Comparison of ENCODE assay signal across 1 cellular context in genomic region chr10:104254493-104255243, GRCh38.
TF ChIP-seq lines count a peak whose summit lies in the region.

Gene GSTO1 (plus strand): TSS chr10:104254892. CDS start chr10:104254929, 37 bp downstream.

TF ChIP-seq in HepG2, 621 proteins besides CTCF, POLR2A, EP300 and RAD21 (continued from another document and continues in another):
- TF ChIP-seq MYPOP (CRISPR knock-in tag; IDR thresholded peaks at IDR 0.05) (no peak; the same call in 1 of the 2 replicates), ZBTB40 (IDR thresholded peaks at IDR 0.05) (no peak), ZBTB40 (CRISPR knock-in tag; IDR thresholded peaks at IDR 0.05) (peak; percentile 44; the same call in 1 of the 2 replicates), NBN (conservative IDR thresholded peaks at IDR 0.05) (no peak), NCOA2 (CRISPR knock-in tag; IDR thresholded peaks at IDR 0.05) (0 out of 2 replicates have a peak, but pooled peaks have one; percentile 12), NFE2L2 (IDR thresholded peaks at IDR 0.05; ENCODE audit: low read length) (peak; percentile 74; the same call in 1 of the 2 replicates), AHR (CRISPR knock-in tag; IDR thresholded peaks at IDR 0.05) (no peak; the same call in 1 of the 2 replicates), ATAD3A (CRISPR knock-in tag; IDR thresholded peaks at IDR 0.05) (no peak), HIVEP1 (CRISPR knock-in tag; IDR thresholded peaks at IDR 0.05) (no peak), NFIB (CRISPR knock-in tag; IDR thresholded peaks at IDR 0.05; ENCODE audit: borderline replicate concordance) (no peak), NFIC (IDR thresholded peaks at IDR 0.05; ENCODE audit: low read length) (no peak), KLF15 (CRISPR knock-in tag; IDR thresholded peaks at IDR 0.05; ENCODE audit: borderline replicate concordance) (no peak), TIGD3 (CRISPR knock-in tag; IDR thresholded peaks at IDR 0.05; ENCODE audit: borderline replicate concordance) (no peak), ZFP41 (CRISPR knock-in tag; IDR thresholded peaks at IDR 0.05; ENCODE audit: borderline replicate concordance) (no peak), TEAD2 (CRISPR knock-in tag; IDR thresholded peaks at IDR 0.05) (no peak), ETV6 (CRISPR knock-in tag; conservative IDR thresholded peaks at IDR 0.05) (0 out of 2 replicates have a peak, but pooled peaks have one; percentile 56), ZSCAN30 (CRISPR knock-in tag; IDR thresholded peaks at IDR 0.05) (no peak), HINFP (CRISPR knock-in tag; IDR thresholded peaks at IDR 0.05; ENCODE audit: low read depth) (peak; percentile 25; the same call in 1 of the 2 replicates), XBP1 (CRISPR knock-in tag; IDR thresholded peaks at IDR 0.05) (no peak), EHMT2 (IDR thresholded peaks at IDR 0.05; ENCODE audit: borderline replicate concordance, low read depth, low read length) (no peak)
- TF ChIP-seq, protein P1, sequence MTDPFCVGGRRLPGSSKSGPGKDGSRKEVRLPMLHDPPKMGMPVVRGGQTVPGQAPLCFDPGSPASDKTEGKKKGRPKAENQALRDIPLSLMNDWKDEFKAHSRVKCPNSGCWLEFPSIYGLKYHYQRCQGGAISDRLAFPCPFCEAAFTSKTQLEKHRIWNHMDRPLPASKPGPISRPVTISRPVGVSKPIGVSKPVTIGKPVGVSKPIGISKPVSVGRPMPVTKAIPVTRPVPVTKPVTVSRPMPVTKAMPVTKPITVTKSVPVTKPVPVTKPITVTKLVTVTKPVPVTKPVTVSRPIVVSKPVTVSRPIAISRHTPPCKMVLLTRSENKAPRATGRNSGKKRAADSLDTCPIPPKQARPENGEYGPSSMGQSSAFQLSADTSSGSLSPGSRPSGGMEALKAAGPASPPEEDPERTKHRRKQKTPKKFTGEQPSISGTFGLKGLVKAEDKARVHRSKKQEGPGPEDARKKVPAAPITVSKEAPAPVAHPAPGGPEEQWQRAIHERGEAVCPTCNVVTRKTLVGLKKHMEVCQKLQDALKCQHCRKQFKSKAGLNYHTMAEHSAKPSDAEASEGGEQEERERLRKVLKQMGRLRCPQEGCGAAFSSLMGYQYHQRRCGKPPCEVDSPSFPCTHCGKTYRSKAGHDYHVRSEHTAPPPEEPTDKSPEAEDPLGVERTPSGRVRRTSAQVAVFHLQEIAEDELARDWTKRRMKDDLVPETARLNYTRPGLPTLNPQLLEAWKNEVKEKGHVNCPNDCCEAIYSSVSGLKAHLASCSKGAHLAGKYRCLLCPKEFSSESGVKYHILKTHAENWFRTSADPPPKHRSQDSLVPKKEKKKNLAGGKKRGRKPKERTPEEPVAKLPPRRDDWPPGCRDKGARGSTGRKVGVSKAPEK (CRISPR knock-in tag; IDR thresholded peaks at IDR 0.05; ENCODE audit: borderline replicate concordance) = peak; percentile 67; the same call in 1 of the 2 replicates
- TF ChIP-seq, protein P2, sequence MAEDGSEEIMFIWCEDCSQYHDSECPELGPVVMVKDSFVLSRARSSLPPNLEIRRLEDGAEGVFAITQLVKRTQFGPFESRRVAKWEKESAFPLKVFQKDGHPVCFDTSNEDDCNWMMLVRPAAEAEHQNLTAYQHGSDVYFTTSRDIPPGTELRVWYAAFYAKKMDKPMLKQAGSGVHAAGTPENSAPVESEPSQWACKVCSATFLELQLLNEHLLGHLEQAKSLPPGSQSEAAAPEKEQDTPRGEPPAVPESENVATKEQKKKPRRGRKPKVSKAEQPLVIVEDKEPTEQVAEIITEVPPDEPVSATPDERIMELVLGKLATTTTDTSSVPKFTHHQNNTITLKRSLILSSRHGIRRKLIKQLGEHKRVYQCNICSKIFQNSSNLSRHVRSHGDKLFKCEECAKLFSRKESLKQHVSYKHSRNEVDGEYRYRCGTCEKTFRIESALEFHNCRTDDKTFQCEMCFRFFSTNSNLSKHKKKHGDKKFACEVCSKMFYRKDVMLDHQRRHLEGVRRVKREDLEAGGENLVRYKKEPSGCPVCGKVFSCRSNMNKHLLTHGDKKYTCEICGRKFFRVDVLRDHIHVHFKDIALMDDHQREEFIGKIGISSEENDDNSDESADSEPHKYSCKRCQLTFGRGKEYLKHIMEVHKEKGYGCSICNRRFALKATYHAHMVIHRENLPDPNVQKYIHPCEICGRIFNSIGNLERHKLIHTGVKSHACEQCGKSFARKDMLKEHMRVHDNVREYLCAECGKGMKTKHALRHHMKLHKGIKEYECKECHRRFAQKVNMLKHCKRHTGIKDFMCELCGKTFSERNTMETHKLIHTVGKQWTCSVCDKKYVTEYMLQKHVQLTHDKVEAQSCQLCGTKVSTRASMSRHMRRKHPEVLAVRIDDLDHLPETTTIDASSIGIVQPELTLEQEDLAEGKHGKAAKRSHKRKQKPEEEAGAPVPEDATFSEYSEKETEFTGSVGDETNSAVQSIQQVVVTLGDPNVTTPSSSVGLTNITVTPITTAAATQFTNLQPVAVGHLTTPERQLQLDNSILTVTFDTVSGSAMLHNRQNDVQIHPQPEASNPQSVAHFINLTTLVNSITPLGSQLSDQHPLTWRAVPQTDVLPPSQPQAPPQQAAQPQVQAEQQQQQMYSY (CRISPR knock-in tag; IDR thresholded peaks at IDR 0.05) = no peak
- TF ChIP-seq, protein P3, sequence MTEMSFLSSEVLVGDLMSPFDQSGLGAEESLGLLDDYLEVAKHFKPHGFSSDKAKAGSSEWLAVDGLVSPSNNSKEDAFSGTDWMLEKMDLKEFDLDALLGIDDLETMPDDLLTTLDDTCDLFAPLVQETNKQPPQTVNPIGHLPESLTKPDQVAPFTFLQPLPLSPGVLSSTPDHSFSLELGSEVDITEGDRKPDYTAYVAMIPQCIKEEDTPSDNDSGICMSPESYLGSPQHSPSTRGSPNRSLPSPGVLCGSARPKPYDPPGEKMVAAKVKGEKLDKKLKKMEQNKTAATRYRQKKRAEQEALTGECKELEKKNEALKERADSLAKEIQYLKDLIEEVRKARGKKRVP (CRISPR knock-in tag; IDR thresholded peaks at IDR 0.05) = no peak
- TF ChIP-seq, protein P4, sequence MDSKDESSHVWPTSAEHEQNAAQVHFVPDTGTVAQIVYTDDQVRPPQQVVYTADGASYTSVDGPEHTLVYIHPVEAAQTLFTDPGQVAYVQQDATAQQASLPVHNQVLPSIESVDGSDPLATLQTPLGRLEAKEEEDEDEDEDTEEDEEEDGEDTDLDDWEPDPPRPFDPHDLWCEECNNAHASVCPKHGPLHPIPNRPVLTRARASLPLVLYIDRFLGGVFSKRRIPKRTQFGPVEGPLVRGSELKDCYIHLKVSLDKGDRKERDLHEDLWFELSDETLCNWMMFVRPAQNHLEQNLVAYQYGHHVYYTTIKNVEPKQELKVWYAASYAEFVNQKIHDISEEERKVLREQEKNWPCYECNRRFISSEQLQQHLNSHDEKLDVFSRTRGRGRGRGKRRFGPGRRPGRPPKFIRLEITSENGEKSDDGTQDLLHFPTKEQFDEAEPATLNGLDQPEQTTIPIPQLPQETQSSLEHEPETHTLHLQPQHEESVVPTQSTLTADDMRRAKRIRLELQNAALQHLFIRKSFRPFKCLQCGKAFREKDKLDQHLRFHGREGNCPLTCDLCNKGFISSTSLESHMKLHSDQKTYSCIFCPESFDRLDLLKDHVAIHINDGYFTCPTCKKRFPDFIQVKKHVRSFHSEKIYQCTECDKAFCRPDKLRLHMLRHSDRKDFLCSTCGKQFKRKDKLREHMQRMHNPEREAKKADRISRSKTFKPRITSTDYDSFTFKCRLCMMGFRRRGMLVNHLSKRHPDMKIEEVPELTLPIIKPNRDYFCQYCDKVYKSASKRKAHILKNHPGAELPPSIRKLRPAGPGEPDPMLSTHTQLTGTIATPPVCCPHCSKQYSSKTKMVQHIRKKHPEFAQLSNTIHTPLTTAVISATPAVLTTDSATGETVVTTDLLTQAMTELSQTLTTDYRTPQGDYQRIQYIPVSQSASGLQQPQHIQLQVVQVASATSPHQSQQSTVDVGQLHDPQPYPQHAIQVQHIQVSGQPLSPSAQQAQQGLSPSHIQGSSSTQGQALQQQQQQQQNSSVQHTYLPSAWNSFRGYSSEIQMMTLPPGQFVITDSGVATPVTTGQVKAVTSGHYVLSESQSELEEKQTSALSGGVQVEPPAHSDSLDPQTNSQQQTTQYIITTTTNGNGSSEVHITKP (CRISPR knock-in tag; IDR thresholded peaks at IDR 0.05; ENCODE audit: low read depth) = no peak
- TF ChIP-seq, protein P5, sequence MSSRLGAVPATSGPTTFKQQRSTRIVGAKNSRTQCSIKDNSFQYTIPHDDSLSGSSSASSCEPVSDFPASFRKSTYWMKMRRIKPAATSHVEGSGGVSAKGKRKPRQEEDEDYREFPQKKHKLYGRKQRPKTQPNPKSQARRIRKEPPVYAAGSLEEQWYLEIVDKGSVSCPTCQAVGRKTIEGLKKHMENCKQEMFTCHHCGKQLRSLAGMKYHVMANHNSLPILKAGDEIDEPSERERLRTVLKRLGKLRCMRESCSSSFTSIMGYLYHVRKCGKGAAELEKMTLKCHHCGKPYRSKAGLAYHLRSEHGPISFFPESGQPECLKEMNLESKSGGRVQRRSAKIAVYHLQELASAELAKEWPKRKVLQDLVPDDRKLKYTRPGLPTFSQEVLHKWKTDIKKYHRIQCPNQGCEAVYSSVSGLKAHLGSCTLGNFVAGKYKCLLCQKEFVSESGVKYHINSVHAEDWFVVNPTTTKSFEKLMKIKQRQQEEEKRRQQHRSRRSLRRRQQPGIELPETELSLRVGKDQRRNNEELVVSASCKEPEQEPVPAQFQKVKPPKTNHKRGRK (CRISPR knock-in tag; IDR thresholded peaks at IDR 0.05) = no peak
